27 cellular contexts compared by ENCODE assay signal in the genomic region with DNA sequence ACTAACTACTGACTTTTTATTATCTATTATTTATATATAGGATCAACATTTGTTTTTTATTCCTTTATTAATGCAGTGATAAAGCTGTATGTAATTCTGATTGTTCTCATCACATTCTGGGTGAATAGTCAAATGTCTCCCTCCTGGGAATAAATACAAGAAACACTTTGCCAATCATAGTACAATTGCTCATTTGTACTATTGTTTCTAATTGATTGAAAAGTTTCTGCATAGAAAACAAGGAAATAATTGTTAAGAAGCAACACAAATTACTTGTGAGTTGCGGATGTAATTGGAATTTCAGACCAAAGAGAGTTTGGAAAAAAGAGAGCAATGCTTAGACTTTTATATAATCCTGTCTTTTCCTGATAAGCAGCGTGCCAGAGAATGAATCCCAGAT.
"Had no signal": no experiment of that assay in that cellular context is flagged by ENCODE, and none has a peak within 500 bp of the region (broad histone marks: within the 10 kb centered on the region; RNA-seq: fewer than 3 reads in every experiment).

No MANE protein-coding gene starts in this region.

- DNase-seq: cerebellar nuclear complex; cortex of kidney; effector CD4-positive, alpha-beta T cell; foreskin fibroblast; hypothalamus; immature natural killer cell; left ventricle myocardium superior; lower lobe of right lung; naive thymus-derived CD4-positive, alpha-beta T cell; right cardiac atrium; sigmoid colon; stimulated activated CD4-positive, alpha-beta T cell treated with anti-CD3 and anti-CD28 coated beads, Interleukin-2, amount 100 ng/mL, for 24 hours; stimulated activated CD4-positive, alpha-beta T cell treated with anti-CD3 and anti-CD28 coated beads, Interleukin-4, amount 100 ng/mL, for 24 hours; stimulated activated naive CD4-positive, alpha-beta T cell treated with Interleukin-2 at 50 U/mL for 16 hours; stomach; upper lobe of left lung had no signal

- ATAC-seq: esophagus mucosa; left ventricle myocardium superior; lower lobe of right lung; naive thymus-derived CD4-positive, alpha-beta T cell; right cardiac atrium; stimulated activated effector memory CD8-positive, alpha-beta T cell treated with anti-CD3 and anti-CD28 coated beads, Interleukin-12 subunit alpha, Interleukin-12 subunit beta, amount 100 ng/mL, for 72 hours had no signal

- H3K4me1 Mint-ChIP-seq: immature natural killer cell; memory B cell; naive thymus-derived CD4-positive, alpha-beta T cell; neural progenitor cell; stimulated activated effector memory CD8-positive, alpha-beta T cell treated with anti-CD3 and anti-CD28 coated beads, Interleukin-12 subunit alpha, Interleukin-12 subunit beta, amount 100 ng/mL, for 72 hours had no signal

- H3K27me3 Mint-ChIP-seq: memory B cell; naive thymus-derived CD4-positive, alpha-beta T cell had no signal

- H3K27ac Mint-ChIP-seq: immature natural killer cell; memory B cell; naive thymus-derived CD4-positive, alpha-beta T cell; nephron; neural progenitor cell; stimulated activated effector memory CD8-positive, alpha-beta T cell treated with anti-CD3 and anti-CD28 coated beads, Interleukin-12 subunit alpha, Interleukin-12 subunit beta, amount 100 ng/mL, for 72 hours had no signal

- H3K27ac ChIP-seq: lower lobe of right lung, neural progenitor cell, parathyroid adenoma, prostate gland, sigmoid colon, stomach, thoracic aorta, tibial nerve, upper lobe of left lung had no signal

- FAIRE-seq: keratinocyte, urothelium cell line had no signal

- H3K36me3 Mint-ChIP-seq: immature natural killer cell; memory B cell; naive thymus-derived CD4-positive, alpha-beta T cell; neural progenitor cell; stimulated activated effector memory CD8-positive, alpha-beta T cell treated with anti-CD3 and anti-CD28 coated beads, Interleukin-12 subunit alpha, Interleukin-12 subunit beta, amount 100 ng/mL, for 72 hours had no signal

- H3K4me3 Mint-ChIP-seq: immature natural killer cell; memory B cell; naive thymus-derived CD4-positive, alpha-beta T cell; nephron; neural progenitor cell; stimulated activated effector memory CD8-positive, alpha-beta T cell treated with anti-CD3 and anti-CD28 coated beads, Interleukin-12 subunit alpha, Interleukin-12 subunit beta, amount 100 ng/mL, for 72 hours had no signal
